In the genomic region with DNA sequence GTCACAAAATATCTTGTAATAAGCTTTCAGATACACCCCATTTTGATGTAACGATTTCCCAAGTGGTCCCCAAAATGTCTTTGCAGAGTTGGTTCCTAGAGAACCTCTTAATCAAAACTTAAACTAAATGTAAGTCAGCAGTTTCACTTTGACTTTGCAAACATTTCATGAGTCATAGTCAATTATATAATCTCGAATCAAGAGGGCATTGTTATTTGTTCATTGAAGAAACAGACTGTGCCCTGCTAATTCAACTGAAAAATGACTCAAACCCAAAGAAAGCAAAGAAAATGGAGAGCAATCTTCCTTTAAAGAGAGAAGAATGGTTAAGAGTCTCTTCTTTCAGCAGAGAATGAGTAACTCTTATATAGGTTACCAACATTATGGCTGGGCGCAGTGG, we compare ENCODE assay signal across 9 cellular contexts. TPM values are rescaled to one million over a fixed set of nuclear protein-coding genes. Genes with fewer than 3 reads are reported as not detected.
A peak's percentile ranks its signal among the peaks of the same experiment; 100 is the strongest.
DNase-seq lines count a peak whose midpoint lies in the region; ATAC-seq, FAIRE-seq and TF ChIP-seq lines count a peak whose summit lies in the region.
"Had no signal": no experiment of that assay in that cellular context is flagged by ENCODE, and none has a peak within 500 bp of the region (broad histone marks: within the 10 kb centered on the region; RNA-seq: fewer than 3 reads in every experiment).

No MANE protein-coding gene starts in this region.

- H3K36me3 ChIP-seq in heart left ventricle (no peaks in the 10 kb centered on the region), MG63 (no peaks in the 10 kb centered on the region)

- no peaks in the 10 kb centered on the region for H3K9me3 ChIP-seq in heart left ventricle
- H3K9me3 ChIP-seq in MG63 = no peaks in the 10 kb centered on the region

- H3K4me3 ChIP-seq in heart left ventricle (no peak overlapping the region), fibroblast of the aortic adventitia (ENCODE audit: low read depth, low read length) (no peak overlapping the region), MG63 (no peak overlapping the region)

- peak overlapping the region in 10 of 12 donors; percentile 6 to 70 (median 48) for H3K27ac ChIP-seq in heart left ventricle

- 62 to 71% (median 64%) methylated on average over 3 of the region's 3 CpGs for whole genome bisulfite sequencing in heart left ventricle, 4 donors

- peaks cover 0 to 43% (median 12%) of the 10 kb centered on the region in 12 donors for H3K4me1 ChIP-seq in heart left ventricle

- DNase-seq in heart left ventricle (no peak), Right ventricle myocardium superior (no peak), HT-29 (ENCODE audit: low spot score) (peak; percentile 41), fibroblast of the aortic adventitia (ENCODE audit: low read depth) (peak; percentile 59), urothelium cell line (ENCODE audit: low spot score) (peak; percentile 33), D341Med (ENCODE audit: low spot score) (no peak), MG63 (no peak), germinal center (ENCODE audit: low spot score) (no peak)

- H3K27me3 ChIP-seq in heart left ventricle (no peaks in the 10 kb centered on the region), MG63 (no peaks in the 10 kb centered on the region)

- intact Hi-C loops in heart left ventricle (cut with DNase I) (no loop called here), Right ventricle myocardium superior (cut with DNase I) (no loop called here)

- ATAC-seq in heart left ventricle (no peak), Right ventricle myocardium superior (ENCODE audit: poor library complexity) (no peak)
- ATAC-seq: HCT116 had no signal

- no peak for FAIRE-seq in urothelium cell line (lab: Jason Lieb, UNC)

- no peak for TF ChIP-seq CTCF in heart left ventricle (IDR thresholded peaks at IDR 0.05)
- no peak for TF ChIP-seq CTCF in fibroblast of the aortic adventitia (IDR thresholded peaks at IDR 0.05; ENCODE audit: insufficient read depth, low read length)

- no peak for TF ChIP-seq POLR2A in heart left ventricle (IDR thresholded peaks at IDR 0.05)

RNA-seq across cellular contexts. Expression of a gene that starts 58.3 kb away (rescaled TPM):
- total RNA-seq in heart left ventricle (1 to 10 TPM in 4 of 9 donors, under 1 TPM in 5; 0.25 to 4.1 (median 0.86) TPM), Right ventricle myocardium superior (1.3 TPM), fibroblast of the aortic adventitia (ENCODE audit: low replicate concordance) (0.54 and 1.3 TPM in 2 replicates)
- polyA plus RNA-seq in heart left ventricle = under 1 TPM; 0.10 to 0.11 TPM
- total RNA-seq in HT-29 (2014; rRNA removed; shearing (Covaris generic)) = 0.44 TPM in 1 of 2 replicates, not detected in the other
- not detected in 2 replicates for total RNA-seq in MG63 (2014; rRNA removed; shearing (Covaris generic); ENCODE audit: low replicate concordance)

Comparison
In these comparisons a context has a peak if more than half of its experiments do, and no peak if none do; other contexts are left out.
1. DNase-seq: peak in HT-29 (single experiment), fibroblast of the aortic adventitia (single experiment) and urothelium cell line (single experiment); none in heart left ventricle (0 of 5), Right ventricle myocardium superior (single experiment), D341Med (single experiment), MG63 (single experiment) and germinal center (single experiment).